In the genomic region with DNA sequence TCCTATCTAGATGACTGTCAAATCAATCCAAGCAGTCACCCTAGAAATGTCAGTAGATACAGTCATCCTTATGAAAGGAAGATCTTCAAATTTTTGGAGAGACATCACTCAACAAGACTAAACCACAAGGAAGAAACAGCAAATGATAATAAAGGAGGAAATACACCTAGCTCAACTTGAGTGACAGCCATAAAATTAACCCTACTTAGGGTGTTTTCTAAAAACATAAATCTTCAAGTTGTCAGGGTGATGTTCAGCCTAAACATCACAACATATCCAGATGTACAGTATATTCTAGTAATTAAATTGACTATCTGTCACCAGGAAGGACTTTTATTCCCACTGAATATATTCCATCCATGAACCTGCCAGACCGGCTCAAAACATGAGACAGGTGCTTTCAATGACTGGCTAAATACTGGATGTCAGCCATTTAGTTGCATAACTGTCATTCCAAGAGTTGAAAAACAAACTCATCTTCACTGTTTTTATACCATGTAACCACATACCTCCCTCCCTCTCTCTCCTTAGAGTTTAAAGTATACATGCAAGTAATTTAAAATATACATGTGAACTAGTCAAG, we compare ENCODE assay signal across 14 cellular contexts.
DNase-seq lines count a peak whose midpoint lies in the region; ATAC-seq and TF ChIP-seq lines count a peak whose summit lies in the region.
"Had no signal": no experiment of that assay in that cellular context is flagged by ENCODE, and none has a peak within 500 bp of the region (broad histone marks: within the 10 kb centered on the region; RNA-seq: fewer than 3 reads in every experiment).

No MANE protein-coding gene starts in this region.

- H3K4me3 ChIP-seq in RWPE2 (ENCODE audit: severe bottlenecking) = no peak overlapping the region
- no peak overlapping the region for H3K4me3 ChIP-seq in upper lobe of right lung
- no peak overlapping the region for H3K4me3 ChIP-seq in gastrocnemius medialis

- no peak for TF ChIP-seq POLR2A in gastrocnemius medialis (IDR thresholded peaks at IDR 0.05)

- H3K4me1 ChIP-seq in RWPE2 (ENCODE audit: insufficient read depth, poor library complexity, severe bottlenecking) (peaks cover 27% of the 10 kb centered on the region), upper lobe of right lung (peaks cover 12% of the 10 kb centered on the region), gastrocnemius medialis (no peaks in the 10 kb centered on the region)

- in situ Hi-C loops in gastrocnemius medialis (cut with MboI; ENCODE audit: low sequenced_read_pairs in 4 of 4) = no loop called here

- intact Hi-C loops in upper lobe of right lung (cut with DNase I) = no loop called here
- intact Hi-C loops in gastrocnemius medialis (cut with DNase I; ENCODE audit: low total_unique reads) = no loop called here

- H3K36me3 ChIP-seq in RWPE2 (ENCODE audit: low read depth) (no peaks in the 10 kb centered on the region), upper lobe of right lung (no peaks in the 10 kb centered on the region), gastrocnemius medialis (no peaks in the 10 kb centered on the region)

- TF ChIP-seq CTCF in RWPE2 (IDR thresholded peaks at IDR 0.05; ENCODE audit: poor library complexity, severe bottlenecking) (no peak), upper lobe of right lung (IDR thresholded peaks at IDR 0.05) (no peak), gastrocnemius medialis (IDR thresholded peaks at IDR 0.05 in 4 of 5, conservative IDR thresholded peaks at IDR 0.05 in 1 of 5) (no peak)

- H3K27ac ChIP-seq in RWPE2 (ENCODE audit: poor library complexity, severe bottlenecking) (peak overlapping the region; percentile 32), upper lobe of right lung (peak overlapping the region; percentile 42), gastrocnemius medialis (no peak overlapping the region)

- ATAC-seq in RWPE2 (ENCODE audit: low read depth) (peak; percentile 32), upper lobe of right lung (peak; percentile 44), gastrocnemius medialis (no peak)

- H3K27me3 ChIP-seq in RWPE2 (ENCODE audit: insufficient read depth, poor library complexity, severe bottlenecking) (no peaks in the 10 kb centered on the region), upper lobe of right lung (no peaks in the 10 kb centered on the region), gastrocnemius medialis (no peaks in the 10 kb centered on the region)

- DNase-seq in SIG-M5 treated with dmso at 0.1 percent for 504 hours (lab: John Stamatoyannopoulos, UW; ENCODE audit: unreplicated experiment) = peak; percentile 46
- no peak for DNase-seq in SIG-M5 (lab: John Stamatoyannopoulos, UW)
- DNase-seq in RWPE2 (ENCODE audit: low spot score) = no peak
- peak; percentile 63 for DNase-seq in kidney glomerular epithelial cell (lab: John Stamatoyannopoulos, UW)
- DNase-seq in upper lobe of right lung = no peak
- no peak for DNase-seq in stimulated activated CD4-positive, alpha-beta T cell treated with anti-CD3 and anti-CD28 coated beads, Interleukin-1b, Interleukin-23, amount 100 ng/mL, for 48 hours
- DNase-seq in gastrocnemius medialis = no peak
- DNase-seq in NCI-H82 treated with DMSO at 0.1 percent for 48 hours (lab: John Stamatoyannopoulos, UW; ENCODE audit: unreplicated experiment) = no peak
- DNase-seq: activated CD8-positive, alpha-beta memory T cell treated with anti-CD3 and anti-CD28 coated beads, Interleukin-2, amount 50 U/mL, for 48 hours; activated naive CD8-positive, alpha-beta T cell treated with anti-CD3 and anti-CD28 coated beads, Interleukin-2, amount 10 ng/mL, durations not matched to agents 7 days and 5 days; H7; immature natural killer cell; NCI-H187; stimulated activated CD4-positive, alpha-beta T cell treated with anti-CD3 and anti-CD28 coated beads, Interleukin-2, amount 100 ng/mL, for 24 hours had no signal

- no peaks in the 10 kb centered on the region for H3K9me3 ChIP-seq in RWPE2 (ENCODE audit: severe bottlenecking)
- H3K9me3 ChIP-seq in upper lobe of right lung = peaks cover 12% of the 10 kb centered on the region
- H3K9me3 ChIP-seq in gastrocnemius medialis = no peaks in the 10 kb centered on the region

Comparison
In these comparisons a context has a peak if more than half of its experiments do, and no peak if none do; other contexts are left out.
1. DNase-seq: peak in SIG-M5 treated with dmso at 0.1 percent for 504 hours (single experiment) and kidney glomerular epithelial cell (single experiment); none in SIG-M5 (single experiment), RWPE2 (single experiment), upper lobe of right lung (single experiment), stimulated activated CD4-positive, alpha-beta T cell treated with anti-CD3 and anti-CD28 coated beads, Interleukin-1b, Interleukin-23, amount 100 ng/mL, for 48 hours (single experiment), gastrocnemius medialis (0 of 2) and NCI-H82 treated with DMSO at 0.1 percent for 48 hours (single experiment).
2. ATAC-seq: peak in RWPE2 (single experiment) and upper lobe of right lung (single experiment); none in gastrocnemius medialis (0 of 2).
3. H3K27ac ChIP-seq: peak in RWPE2 (single experiment) and upper lobe of right lung (single experiment); none in gastrocnemius medialis (0 of 4).